ENCODE assay signal across 8 cellular contexts in the genomic region with DNA sequence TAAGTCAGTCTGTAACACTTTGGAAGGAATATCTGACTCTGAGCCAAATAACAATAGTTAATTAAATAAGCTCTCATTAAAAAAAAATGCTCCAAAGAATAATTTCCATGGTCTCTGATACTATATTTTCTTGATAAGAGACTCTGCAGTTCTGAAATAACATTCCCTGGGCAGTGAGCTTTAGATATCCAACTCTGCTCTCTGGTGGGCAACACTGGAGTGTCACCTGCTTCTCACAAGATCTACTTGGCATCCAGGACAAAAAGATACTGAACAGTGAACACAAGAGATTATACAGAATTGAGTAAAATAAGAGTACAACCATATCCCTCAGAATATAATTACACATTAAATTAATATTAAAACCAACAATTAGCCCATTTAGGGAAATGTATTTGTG. TPM values are rescaled to one million over a fixed set of nuclear protein-coding genes. Genes with fewer than 3 reads are reported as not detected.
A peak's percentile ranks its signal among the peaks of the same experiment; 100 is the strongest.
DNase-seq lines count a peak whose midpoint lies in the region; ATAC-seq, FAIRE-seq and TF ChIP-seq lines count a peak whose summit lies in the region.

No MANE protein-coding gene starts in this region.

- no peaks in the 10 kb centered on the region for H4K20me1 ChIP-seq in HCT116 (ENCODE audit: insufficient read depth)
- H4K20me1 ChIP-seq in keratinocyte (ENCODE audit: control insufficient read depth, extremely low read depth, insufficient read depth, low read length) = no peaks in the 10 kb centered on the region

- H3K9me2 ChIP-seq in HCT116 (ENCODE audit: insufficient read depth) = no peaks in the 10 kb centered on the region

- DNase-seq in BE2C (peak; percentile 31), HCT116 (ENCODE audit: low read depth, low spot score) (no peak), WERI-Rb-1 (peak; percentile 41), keratinocyte (ENCODE audit: low read depth, low spot score) (no peak), activated T-cell treated with anti-CD3 and anti-CD28 coated beads for 4 hours (no peak), NCI-H187 treated with DMSO at 0.1 percent for 48 hours (lab: John Stamatoyannopoulos, UW) (no peak), kidney glomerular epithelial cell (lab: John Stamatoyannopoulos, UW) (no peak)

- H3K36me3 ChIP-seq in BE2C (no peaks in the 10 kb centered on the region; the same call in 1 of the 2 replicates), HCT116 (ENCODE audit: control insufficient read depth in 1 of 2, insufficient read depth in 2 of 2, low read length in 2 of 2) (peaks cover 17 to 28% of the 10 kb centered on the region in 2 experiments; a peak in 3 of 4 replicates), WERI-Rb-1 (peaks cover 78% of the 10 kb centered on the region), keratinocyte (ENCODE audit: control insufficient read depth in 2 of 2, extremely low read depth in 1 of 2, insufficient read depth in 2 of 2, low read length in 2 of 2) (no peaks in the 10 kb centered on the region)

- H3K27me3 ChIP-seq in BE2C = no peaks in the 10 kb centered on the region
- no peaks in the 10 kb centered on the region for H3K27me3 ChIP-seq in HCT116 (ENCODE audit: insufficient read depth, low read length)
- H3K27me3 ChIP-seq in WERI-Rb-1 (ENCODE audit: insufficient read depth, low read depth, severe bottlenecking) = no peaks in the 10 kb centered on the region
- H3K27me3 ChIP-seq in keratinocyte (ENCODE audit: control insufficient read depth, extremely low read depth, insufficient read depth, low read length) = peaks cover 20% of the 10 kb centered on the region

- H3K9ac ChIP-seq in HCT116 (ENCODE audit: low read length) (no peak overlapping the region), keratinocyte (ENCODE audit: control insufficient read depth, extremely low read depth, insufficient read depth, low read length) (no peak overlapping the region)

- TF ChIP-seq CTCF in BE2C (IDR thresholded peaks at IDR 0.05; ENCODE audit: low read depth, low read length) = peak; percentile 60
- peak; percentile 27 to 49 (median 40); a peak in 3 of 6 replicates for TF ChIP-seq CTCF in HCT116 (IDR thresholded peaks at IDR 0.05 in 2 of 3, conservative IDR thresholded peaks at IDR 0.05 in 1 of 3; ENCODE audit: borderline replicate concordance in 1 of 3, insufficient read depth in 1 of 3, low read depth in 2 of 3, low read length in 2 of 3)
- peak; percentile 40 for TF ChIP-seq CTCF in WERI-Rb-1 (IDR thresholded peaks at IDR 0.05; ENCODE audit: low read depth, low read length)
- peak in 2 of 3 experiments; percentile 19 to 44 for TF ChIP-seq CTCF in keratinocyte (optimal IDR thresholded peaks at IDR 0.05 in 1 of 3, IDR thresholded peaks at IDR 0.05 in 1 of 3, conservative IDR thresholded peaks at IDR 0.05 in 1 of 3; ENCODE audit: extremely low read depth in 1 of 3, insufficient read depth in 2 of 3, low read length in 3 of 3)

- H3K79me2 ChIP-seq in HCT116 (ENCODE audit: insufficient read depth, low read length) (no peaks in the 10 kb centered on the region), keratinocyte (ENCODE audit: control insufficient read depth, insufficient read depth, low read length) (no peaks in the 10 kb centered on the region)

- CTCF ChIA-PET in HCT116 (lab: Charles Lee) = interaction anchor here (1.0 to 1.9 kb wide), 3 partner anchors 58 to 173 kb away, joined by 3 to 22 read pairs (median 17); no protein-coding TSS in a partner anchor

- peak; percentile 51 for TF ChIP-seq RAD21 in HCT116 (IDR thresholded peaks at IDR 0.05; ENCODE audit: low read depth)

- H3K4me1 ChIP-seq in BE2C = no peaks in the 10 kb centered on the region
- no peaks in the 10 kb centered on the region for H3K4me1 ChIP-seq in HCT116 (ENCODE audit: control insufficient read depth in 1 of 2, insufficient read depth in 2 of 2, low read length in 2 of 2)
- no peaks in the 10 kb centered on the region for H3K4me1 ChIP-seq in keratinocyte (ENCODE audit: control insufficient read depth, extremely low read depth, insufficient read depth, low read length)

- no TSS peak for BruUV-seq in HCT116 (replicated peaks; lab: Mats Ljungman, UMichigan)

- no peak overlapping the region for H2AFZ ChIP-seq in HCT116 (ENCODE audit: low read depth, low read length, poor library complexity, severe bottlenecking)
- no peak overlapping the region for H2AFZ ChIP-seq in keratinocyte (ENCODE audit: control insufficient read depth, low read length)

- dilution Hi-C loops in keratinocyte (cut with MboI; ENCODE audit: extremely low pct_ligation_motif_present, low sequenced_read_pairs) = no loop called here

- RAD21 ChIA-PET in HCT116 (lab: Charles Lee; ENCODE audit: low non-redundant PET in 1 of 2, low total read pairs in 2 of 2, uncharacterized antibody in 2 of 2, unreplicated experiment in 2 of 2) = interaction anchor here (0.9 to 1.0 kb wide), 2 partner anchors 173 kb away, joined by 4 read pairs; no protein-coding TSS in a partner anchor

- POLR2A ChIA-PET in HCT116 (lab: Charles Lee) = interaction anchor here (0.9 kb wide), 1 partner anchor 174 kb away, joined by 4 read pairs; no protein-coding TSS in a partner anchor

- intact Hi-C loops in HCT116 (cut with micrococcal nuclease) = loop anchor here (1.0 kb wide), 2 partner anchors 153 to 174 kb away; no protein-coding TSS in a partner anchor

- no peak for TF ChIP-seq POLR2A in HCT116 (IDR thresholded peaks at IDR 0.05; ENCODE audit: borderline replicate concordance, extremely low read depth, insufficient read depth, insufficient read length)

- ATAC-seq in HCT116 (peak; percentile 58; the same call in 1 of the 2 replicates), HG03175 (IDR thresholded peaks at IDR 0.05; ENCODE audit: unreplicated experiment) (no peak)

- no peak overlapping the region for H3K4me2 ChIP-seq in HCT116 (ENCODE audit: low read length)
- H3K4me2 ChIP-seq in keratinocyte (ENCODE audit: control insufficient read depth, extremely low read depth, insufficient read depth, low read depth, low read length) = no peak overlapping the region

- no peak overlapping the region for H3K4me3 ChIP-seq in BE2C (ENCODE audit: low read depth, low read length)
- no peak overlapping the region for H3K4me3 ChIP-seq in HCT116 (replicated peaks in 1 of 2; ENCODE audit: low read depth in 1 of 2, low read length in 2 of 2)
- no peak overlapping the region for H3K4me3 ChIP-seq in WERI-Rb-1 (ENCODE audit: low read depth, low read length)
- no peak overlapping the region for H3K4me3 ChIP-seq in keratinocyte (ENCODE audit: control insufficient read depth in 2 of 3, extremely low read depth in 1 of 3, insufficient read depth in 2 of 3, low read depth in 1 of 3, low read length in 3 of 3)

- H3K9me1 ChIP-seq in keratinocyte (ENCODE audit: control insufficient read depth, extremely low read depth, insufficient read depth, low read length) = no peaks in the 10 kb centered on the region

- H3K27ac ChIP-seq in HCT116 (ENCODE audit: low read depth, low read length) (no peak overlapping the region), WERI-Rb-1 (no peak overlapping the region), keratinocyte (ENCODE audit: control insufficient read depth, insufficient read depth, low read length) (no peak overlapping the region)

- no peak for FAIRE-seq in keratinocyte (lab: Jason Lieb, UNC)

- H3K9me3 ChIP-seq in BE2C = no peaks in the 10 kb centered on the region
- no peaks in the 10 kb centered on the region for H3K9me3 ChIP-seq in HCT116 (ENCODE audit: control insufficient read depth in 1 of 2, insufficient read depth in 1 of 2, low read depth in 1 of 2, low read length in 2 of 2)
- H3K9me3 ChIP-seq in WERI-Rb-1 (ENCODE audit: severe bottlenecking) = no peaks in the 10 kb centered on the region
- H3K9me3 ChIP-seq in keratinocyte (ENCODE audit: control insufficient read depth, low read depth, low read length) = no peaks in the 10 kb centered on the region

TF ChIP-seq in HCT116, 20 proteins besides CTCF, POLR2A, EP300 and RAD21 (continues in another document):
- no peak for TF ChIP-seq CEBPB (IDR thresholded peaks at IDR 0.05; ENCODE audit: low read depth)

RNA-seq across cellular contexts. Expression of a gene that starts 13.7 kb away (rescaled TPM):
- polyA plus RNA-seq in BE2C (2012; ENCODE audit: insufficient read depth, insufficient read length, low read depth) = 7.9 TPM
- total RNA-seq in HCT116 (2021; ENCODE audit: unreplicated experiment) = 51.2 TPM
- polyA plus RNA-seq in HCT116 (2012) = 26.4 and 29.7 TPM in 2 replicates
- 1.7 to 4.2 TPM (median 3.5 TPM) in 3 replicates for polyA plus RNA-seq in keratinocyte
- 81.8 TPM for polyA plus RNA-seq in keratinocyte (2011; ENCODE audit: low read depth)
- 3.2 and 3.4 TPM in 2 replicates for polyA plus RNA-seq in keratinocyte (2011; cell fraction: cytosol; rRNA removed)
- 2.8 TPM in 2 replicates for polyA plus RNA-seq in keratinocyte (2011; cell fraction: nucleus; rRNA removed)
- polyA plus RNA-seq in keratinocyte (2012; ENCODE audit: low replicate concordance) = 3.9 and 30.2 TPM in 2 replicates
- 2.0 to 4.4 TPM in 2 of 3 replicates, not detected in the other for polyA minus RNA-seq in keratinocyte
- 4.0 TPM for polyA minus RNA-seq in keratinocyte (2011; cell fraction: cytosol; rRNA and poly(A)+ RNA removed)
- polyA minus RNA-seq in keratinocyte (2011; cell fraction: nucleus; rRNA and poly(A)+ RNA removed) = 0.74 and 1.7 TPM in 2 replicates

RNA-seq across cellular contexts. Expression of a gene that starts 42.5 kb away (rescaled TPM):
- polyA plus RNA-seq in BE2C (2012; ENCODE audit: insufficient read depth, insufficient read length, low read depth) = 0.28 TPM
- total RNA-seq in HCT116 (2021; ENCODE audit: unreplicated experiment) = 0.30 TPM
- 0.09 and 0.17 TPM in 2 replicates for polyA plus RNA-seq in HCT116 (2012)
- polyA plus RNA-seq in keratinocyte = 0.01 TPM in 1 of 3 replicates, not detected in the others
- not detected for polyA plus RNA-seq in keratinocyte (2011; ENCODE audit: low read depth)
- 0.01 TPM in 1 of 2 replicates, not detected in the other for polyA plus RNA-seq in keratinocyte (2011; cell fraction: cytosol; rRNA removed)
- polyA plus RNA-seq in keratinocyte (2011; cell fraction: nucleus; rRNA removed) = not detected in 2 replicates
- polyA plus RNA-seq in keratinocyte (2012; ENCODE audit: low replicate concordance) = 0.21 TPM in 1 of 2 replicates, not detected in the other
- polyA minus RNA-seq in keratinocyte = 0.13 TPM in 1 of 3 replicates, not detected in the others
- polyA minus RNA-seq in keratinocyte (2011; cell fraction: cytosol; rRNA and poly(A)+ RNA removed) = not detected
- polyA minus RNA-seq in keratinocyte (2011; cell fraction: nucleus; rRNA and poly(A)+ RNA removed) = not detected in 2 replicates

RNA-seq across cellular contexts. Expression of a gene that starts 55.8 kb away (rescaled TPM):
- polyA plus RNA-seq in BE2C (2012; ENCODE audit: insufficient read depth, insufficient read length, low read depth) = not detected
- not detected for total RNA-seq in HCT116 (2021; ENCODE audit: unreplicated experiment)
- polyA plus RNA-seq in HCT116 (2012) = not detected in 2 replicates
- polyA plus RNA-seq in keratinocyte = not detected in 3 replicates
- polyA plus RNA-seq in keratinocyte (2011; ENCODE audit: low read depth) = not detected
- polyA plus RNA-seq in keratinocyte (2011; cell fraction: cytosol; rRNA removed) = not detected in 2 replicates
- not detected in 2 replicates for polyA plus RNA-seq in keratinocyte (2011; cell fraction: nucleus; rRNA removed)
- not detected in 2 replicates for polyA plus RNA-seq in keratinocyte (2012; ENCODE audit: low replicate concordance)
- not detected in 3 replicates for polyA minus RNA-seq in keratinocyte
- polyA minus RNA-seq in keratinocyte (2011; cell fraction: cytosol; rRNA and poly(A)+ RNA removed) = not detected
- polyA minus RNA-seq in keratinocyte (2011; cell fraction: nucleus; rRNA and poly(A)+ RNA removed) = not detected in 2 replicates

Comparison
In these comparisons a context has a peak if more than half of its experiments do, and no peak if none do; other contexts are left out.
1. DNase-seq: peak in BE2C (single experiment) and WERI-Rb-1 (single experiment); none in HCT116 (single experiment), keratinocyte (single experiment), activated T-cell treated with anti-CD3 and anti-CD28 coated beads for 4 hours (single experiment), NCI-H187 treated with DMSO at 0.1 percent for 48 hours (single experiment) and kidney glomerular epithelial cell (single experiment).
2. Peak in every context shown above with its lines, with median percentiles within 50 percentile points of each other: CTCF ChIP-seq.